19 cellular contexts compared by ENCODE assay signal in genomic region chr6:148868901-148869300, GRCh38.
DNase-seq lines count a peak whose midpoint lies in the region; ATAC-seq and TF ChIP-seq lines count a peak whose summit lies in the region.
"Had no signal": no experiment of that assay in that cellular context is flagged by ENCODE, and none has a peak within 500 bp of the region (broad histone marks: within the 10 kb centered on the region; RNA-seq: fewer than 3 reads in every experiment).

No MANE protein-coding gene starts in this region.

- no peaks in the 10 kb centered on the region for H4K20me1 ChIP-seq in GM23248 (ENCODE audit: insufficient read depth)
- H4K20me1 ChIP-seq in IMR-90 (ENCODE audit: insufficient read depth, low read length), result 0 out of 2 replicates have a peak, but pooled peaks cover 8% of the 10 kb centered on the region

- H3K27me3 Mint-ChIP-seq in CD8-positive, alpha-beta T cell (ENCODE audit: low read depth), result no peaks in the 10 kb centered on the region
- peaks cover 4% of the 10 kb centered on the region for H3K27me3 Mint-ChIP-seq in activated T-helper 1 cell treated with anti-CD3 and anti-CD28 coated beads, Interleukin-12 subunit alpha, Interleukin-12 subunit beta, Interleukin-2, Interleukin-4 antibody, amounts not matched to agents 30 ng/mL and 10 ng/mL and 1 ng/mL, durations not matched to agents 14 hours and 24 hours and 36 hours (ENCODE audit: insufficient read depth)
- H3K27me3 Mint-ChIP-seq: activated CD4-positive, alpha-beta T cell treated with anti-CD3 and anti-CD28 coated beads, Interleukin-2, amount 10 ng/mL, durations not matched to agents 7 days and 5 days; activated naive CD8-positive, alpha-beta T cell treated with anti-CD3 and anti-CD28 coated beads for 36 hours; type B pancreatic cell had no signal

- no TSS peak for BruUV-seq in IMR-90 (replicated peaks; lab: Mats Ljungman, UMichigan)

- H3K9me2 ChIP-seq in GM23248 (ENCODE audit: insufficient read depth), result no peaks in the 10 kb centered on the region

- H3K9me3 ChIP-seq in GM23248 (ENCODE audit: low read depth) (no peaks in the 10 kb centered on the region), IMR-90 (ENCODE audit: control insufficient read depth, insufficient read depth, low read length) (no peaks in the 10 kb centered on the region)
- no peaks in the 10 kb centered on the region for H3K9me3 ChIP-seq in CD8-positive, alpha-beta T cell (ENCODE audit: low read length)

- ATAC-seq in IMR-90 (ENCODE audit: low read depth) (no peak), GM21367 (IDR thresholded peaks at IDR 0.05; ENCODE audit: unreplicated experiment) (no peak)
- no peak for ATAC-seq in CD8-positive, alpha-beta T cell
- ATAC-seq: sciatic nerve had no signal

- H3K23ac ChIP-seq in IMR-90 (ENCODE audit: low read depth, low read length) (peak overlapping the region; percentile 18; the same call in 1 of the 2 replicates), mesendoderm (ENCODE audit: low read length) (no peak overlapping the region)

- no peak overlapping the region for H3K27ac Mint-ChIP-seq in CD8-positive, alpha-beta T cell
- H3K27ac Mint-ChIP-seq in activated T-helper 1 cell treated with anti-CD3 and anti-CD28 coated beads, Interleukin-12 subunit alpha, Interleukin-12 subunit beta, Interleukin-2, Interleukin-4 antibody, amounts not matched to agents 30 ng/mL and 10 ng/mL and 1 ng/mL, durations not matched to agents 14 hours and 24 hours and 36 hours, result no peak overlapping the region
- H3K27ac Mint-ChIP-seq: activated CD4-positive, alpha-beta T cell treated with anti-CD3 and anti-CD28 coated beads, Interleukin-2, amount 10 ng/mL, durations not matched to agents 7 days and 5 days; activated naive CD8-positive, alpha-beta T cell treated with anti-CD3 and anti-CD28 coated beads for 36 hours; type B pancreatic cell had no signal

- H3K36me3 ChIP-seq in GM23248 (ENCODE audit: low read depth) (no peaks in the 10 kb centered on the region), IMR-90 (ENCODE audit: control insufficient read depth, insufficient read depth, low read length) (no peaks in the 10 kb centered on the region), brain microvascular endothelial cell (replicated peaks) (no peaks in the 10 kb centered on the region), mesendoderm (ENCODE audit: control insufficient read depth, insufficient read depth, low read length) (no peaks in the 10 kb centered on the region)
- H3K36me3 ChIP-seq in CD8-positive, alpha-beta T cell (ENCODE audit: insufficient read depth, low read length), result no peaks in the 10 kb centered on the region

- no peak for TF ChIP-seq RAD21 in IMR-90 (IDR thresholded peaks at IDR 0.05; ENCODE audit: low read length)

- no peak overlapping the region for H3K4me3 Mint-ChIP-seq in CD8-positive, alpha-beta T cell
- no peak overlapping the region for H3K4me3 Mint-ChIP-seq in activated T-helper 1 cell treated with anti-CD3 and anti-CD28 coated beads, Interleukin-12 subunit alpha, Interleukin-12 subunit beta, Interleukin-2, Interleukin-4 antibody, amounts not matched to agents 30 ng/mL and 10 ng/mL and 1 ng/mL, durations not matched to agents 14 hours and 24 hours and 36 hours
- H3K4me3 Mint-ChIP-seq: activated CD4-positive, alpha-beta T cell treated with anti-CD3 and anti-CD28 coated beads, Interleukin-2, amount 10 ng/mL, durations not matched to agents 7 days and 5 days; activated naive CD8-positive, alpha-beta T cell treated with anti-CD3 and anti-CD28 coated beads for 36 hours; type B pancreatic cell had no signal

- H2BK120ac ChIP-seq in IMR-90 (ENCODE audit: low read depth, low read length) (peak overlapping the region; percentile 52), mesendoderm (ENCODE audit: low read depth, low read length) (no peak overlapping the region)

- H3K9me3 Mint-ChIP-seq in CD8-positive, alpha-beta T cell, result no peaks in the 10 kb centered on the region
- no peaks in the 10 kb centered on the region for H3K9me3 Mint-ChIP-seq in activated T-helper 1 cell treated with anti-CD3 and anti-CD28 coated beads, Interleukin-12 subunit alpha, Interleukin-12 subunit beta, Interleukin-2, Interleukin-4 antibody, amounts not matched to agents 30 ng/mL and 10 ng/mL and 1 ng/mL, durations not matched to agents 14 hours and 24 hours and 36 hours
- H3K9me3 Mint-ChIP-seq: activated naive CD8-positive, alpha-beta T cell treated with anti-CD3 and anti-CD28 coated beads for 36 hours had no signal

- 71 to 75% methylated on average over 2 of the region's 2 CpGs for WGBS in GM23248 (ENCODE audit: low coverage in 1 of 2, low lambda C conversion rate in 2 of 2, missing lambda C conversion rate in 2 of 2), 2 experiments
- WGBS in IMR-90 (ENCODE audit: extremely low coverage in 2 of 2, insufficient read length in 1 of 2), 2 experiments, result no CpG with 5 or more reads among the region's 2 CpGs
- WGBS in mesendoderm (ENCODE audit: extremely low coverage, insufficient coverage, low lambda C conversion rate), result no CpG with 5 or more reads among the region's 2 CpGs

- peaks cover 16% of the 10 kb centered on the region for H3K9me1 ChIP-seq in IMR-90 (ENCODE audit: insufficient read depth, low read length)

- H2BK5ac ChIP-seq in IMR-90 (ENCODE audit: low read depth, low read length, poor library complexity, severe bottlenecking), result peak overlapping the region; percentile 32
- H2BK5ac ChIP-seq in mesendoderm (ENCODE audit: low read length), result no peak overlapping the region

- H2AK5ac ChIP-seq in IMR-90 (ENCODE audit: low read depth, low read length) (peak overlapping the region; percentile 96), mesendoderm (ENCODE audit: low read length) (no peak overlapping the region)

- no peak overlapping the region for H3K4me3 ChIP-seq in GM23248
- H3K4me3 ChIP-seq in IMR-90 (ENCODE audit: insufficient read depth, low read depth, low read length), result no peak overlapping the region
- H3K4me3 ChIP-seq in brain microvascular endothelial cell (ENCODE audit: low read depth, low read length), result no peak overlapping the region
- no peak overlapping the region for H3K4me3 ChIP-seq in mesendoderm (ENCODE audit: low read length)
- H3K4me3 ChIP-seq in CD8-positive, alpha-beta T cell (ENCODE audit: low read depth, low read length), result no peak overlapping the region
- H3K4me3 ChIP-seq: dorsolateral prefrontal cortex had no signal

- H3K27me3 ChIP-seq in GM23248 (replicated peaks; ENCODE audit: insufficient read depth), result no peaks in the 10 kb centered on the region
- no peaks in the 10 kb centered on the region for H3K27me3 ChIP-seq in IMR-90 (ENCODE audit: control insufficient read depth, insufficient read depth, low read length)
- no peaks in the 10 kb centered on the region for H3K27me3 ChIP-seq in brain microvascular endothelial cell (replicated peaks)
- H3K27me3 ChIP-seq in mesendoderm (ENCODE audit: insufficient read depth, low read length, poor library complexity), result no peaks in the 10 kb centered on the region
- H3K27me3 ChIP-seq in CD8-positive, alpha-beta T cell (ENCODE audit: insufficient read depth, low read length), result no peaks in the 10 kb centered on the region
- H3K27me3 ChIP-seq: dorsolateral prefrontal cortex had no signal

- H3K27ac ChIP-seq in GM23248, result peak overlapping the region; percentile 70
- H3K27ac ChIP-seq in IMR-90 (ENCODE audit: insufficient read depth, low read length), result no peak overlapping the region
- peak overlapping the region; percentile 47 for H3K27ac ChIP-seq in brain microvascular endothelial cell
- no peak overlapping the region for H3K27ac ChIP-seq in mesendoderm (ENCODE audit: low read depth, low read length)
- no peak overlapping the region for H3K27ac ChIP-seq in CD8-positive, alpha-beta T cell (ENCODE audit: low read depth, low read length)
- H3K27ac ChIP-seq: dorsolateral prefrontal cortex had no signal

- peak overlapping the region; percentile 67; the same call in 1 of the 2 replicates for H3K18ac ChIP-seq in IMR-90 (ENCODE audit: low read depth, low read length)
- H3K18ac ChIP-seq in mesendoderm (ENCODE audit: low read length), result no peak overlapping the region

- TF ChIP-seq POLR2A in IMR-90 (IDR thresholded peaks at IDR 0.05; ENCODE audit: low read depth, low read length), result no peak

- no peak overlapping the region for H2AK9ac ChIP-seq in IMR-90 (replicated peaks; ENCODE audit: low read depth, low read length, poor library complexity)

- H3K4me1 Mint-ChIP-seq in CD8-positive, alpha-beta T cell (ENCODE audit: low read depth), result peaks cover 10% of the 10 kb centered on the region
- H3K4me1 Mint-ChIP-seq in activated T-helper 1 cell treated with anti-CD3 and anti-CD28 coated beads, Interleukin-12 subunit alpha, Interleukin-12 subunit beta, Interleukin-2, Interleukin-4 antibody, amounts not matched to agents 30 ng/mL and 10 ng/mL and 1 ng/mL, durations not matched to agents 14 hours and 24 hours and 36 hours (ENCODE audit: low read depth), result no peaks in the 10 kb centered on the region
- H3K4me1 Mint-ChIP-seq: activated CD4-positive, alpha-beta T cell treated with anti-CD3 and anti-CD28 coated beads, Interleukin-2, amount 10 ng/mL, durations not matched to agents 7 days and 5 days; activated naive CD8-positive, alpha-beta T cell treated with anti-CD3 and anti-CD28 coated beads for 36 hours had no signal

- dilution Hi-C loops in IMR-90 (cut with HindIII; ENCODE audit: low sequenced_read_pairs, unreplicated experiment), result no loop called here

- DNase-seq in GM23248 (no peak), IMR-90 (no peak), brain microvascular endothelial cell (no peak), mesendoderm (peak; percentile 65)
- DNase-seq in CD8-positive, alpha-beta T cell, result no peak
- no peak for DNase-seq in activated T-helper 1 cell treated with anti-CD3 and anti-CD28 coated beads, Interleukin-12 subunit alpha, Interleukin-12 subunit beta, Interleukin-2, Interleukin-4 antibody, amounts not matched to agents 30 ng/mL and 10 ng/mL and 1 ng/mL, durations not matched to agents 14 hours and 24 hours and 36 hours (ENCODE audit: low spot score)
- DNase-seq: activated CD4-positive, alpha-beta T cell treated with anti-CD3 and anti-CD28 coated beads, Interleukin-2, amount 10 ng/mL, durations not matched to agents 7 days and 5 days; activated naive CD8-positive, alpha-beta T cell treated with anti-CD3 and anti-CD28 coated beads for 36 hours; Calu3; dorsolateral prefrontal cortex; erythroblast; glutamatergic neuron; NCI-H1105 treated with DMSO at 0.1 percent for 48 hours; NCI-H524; nucleus accumbens; stimulated activated CD4-positive, alpha-beta T cell treated with anti-CD3 and anti-CD28 coated beads, Interleukin-2, amount 100 ng/mL, for 24 hours had no signal

- H3K79me1 ChIP-seq in IMR-90 (ENCODE audit: low read depth in 1 of 2, low read length in 2 of 2), result peaks cover 14 to 43% of the 10 kb centered on the region in 2 experiments; a peak in 3 of 4 replicates
- peaks cover 16% of the 10 kb centered on the region for H3K79me1 ChIP-seq in mesendoderm (ENCODE audit: low read length)

- H2BK15ac ChIP-seq in IMR-90 (ENCODE audit: low read depth, low read length) (peak overlapping the region; percentile 100), mesendoderm (replicated peaks; ENCODE audit: low read depth) (no peak overlapping the region)

- H3K4me2 ChIP-seq in GM23248 (ENCODE audit: unreplicated experiment) (peak overlapping the region; percentile 45), IMR-90 (ENCODE audit: low read depth, low read length) (no peak overlapping the region), mesendoderm (ENCODE audit: low read length) (no peak overlapping the region)

- CTCF ChIA-PET in IMR-90 (lab: Yijun Ruan, JAX), result no interaction called here
- CTCF ChIA-PET in CD8-positive, alpha-beta T cell (lab: Charles Lee), result no interaction called here

- in situ Hi-C loops in GM23248 (cut with MboI), result no loop called here
- in situ Hi-C loops in IMR-90 (cut with MboI; ENCODE audit: low sequenced_read_pairs), result no loop called here
- in situ Hi-C loops in brain microvascular endothelial cell (cut with HindIII; ENCODE audit: low pct_ligation_motif_present, low sequenced_read_pairs), result no loop called here

- H3K4ac ChIP-seq in IMR-90 (ENCODE audit: low read depth, low read length), result peak overlapping the region; percentile 51
- H3K4ac ChIP-seq in mesendoderm (ENCODE audit: low read depth, low read length), result no peak overlapping the region

- peak overlapping the region; percentile 65; the same call in 1 of the 2 replicates for H2BK20ac ChIP-seq in IMR-90 (ENCODE audit: low read depth, low read length)

- no peak overlapping the region for H3K9ac ChIP-seq in GM23248
- H3K9ac ChIP-seq in IMR-90 (ENCODE audit: low read depth, low read length), result no peak overlapping the region
- H3K9ac ChIP-seq in mesendoderm (ENCODE audit: low read length), result no peak overlapping the region

- no peak for TF ChIP-seq CTCF in IMR-90 (conservative IDR thresholded peaks at IDR 0.05; ENCODE audit: low read depth, low read length)
- TF ChIP-seq CTCF in brain microvascular endothelial cell (IDR thresholded peaks at IDR 0.05; ENCODE audit: low read depth, low read length, missing control alignments), result no peak
- no peak for TF ChIP-seq CTCF in CD8-positive, alpha-beta T cell (IDR thresholded peaks at IDR 0.05)

- H3K56ac ChIP-seq in IMR-90 (ENCODE audit: extremely low read depth, insufficient read depth, low read length) (peak overlapping the region; percentile 81; the same call in 1 of the 2 replicates), mesendoderm (ENCODE audit: low read length) (no peak overlapping the region)

- intact Hi-C loops in IMR-90 (cut with micrococcal nuclease), result no loop called here
- intact Hi-C loops in CD8-positive, alpha-beta T cell (cut with DNase I, micrococcal nuclease), result no loop called here
- intact Hi-C loops in activated T-helper 1 cell treated with anti-CD3 and anti-CD28 coated beads, Interleukin-12 subunit alpha, Interleukin-12 subunit beta, Interleukin-2, Interleukin-4 antibody, amounts not matched to agents 30 ng/mL and 10 ng/mL and 1 ng/mL, durations not matched to agents 14 hours and 24 hours and 36 hours (cut with micrococcal nuclease), result no loop called here

- peak overlapping the region; percentile 45 to 83; a peak in 2 of 4 replicates for H4K8ac ChIP-seq in IMR-90 (ENCODE audit: low read depth in 2 of 2, low read length in 2 of 2)
- no peak overlapping the region for H4K8ac ChIP-seq in mesendoderm (ENCODE audit: low read depth, low read length)

- H3K79me2 ChIP-seq in GM23248 (ENCODE audit: insufficient read depth) (peaks cover 52% of the 10 kb centered on the region), mesendoderm (ENCODE audit: control insufficient read depth, insufficient read depth, low read length) (peaks cover 13% of the 10 kb centered on the region)

- POLR2A ChIA-PET in IMR-90 (lab: Charles Lee; ENCODE audit: unreplicated experiment), result no interaction called here
- POLR2A ChIA-PET in CD8-positive, alpha-beta T cell (lab: Charles Lee), result no interaction called here

- H4K5ac ChIP-seq in IMR-90 (ENCODE audit: low read depth, low read length) (peak overlapping the region; percentile 16; the same call in 1 of the 2 replicates), mesendoderm (ENCODE audit: low read length) (no peak overlapping the region)

- H3K4me1 ChIP-seq in GM23248 (ENCODE audit: insufficient read depth) (peaks cover 32% of the 10 kb centered on the region), IMR-90 (ENCODE audit: control insufficient read depth, insufficient read depth, low read length) (peaks cover 14% of the 10 kb centered on the region), mesendoderm (ENCODE audit: control insufficient read depth, low read depth, low read length) (no peaks in the 10 kb centered on the region)
- no peaks in the 10 kb centered on the region for H3K4me1 ChIP-seq in CD8-positive, alpha-beta T cell (ENCODE audit: insufficient read depth, low read length)

- H2AFZ ChIP-seq in GM23248 (no peak overlapping the region), IMR-90 (replicated peaks; ENCODE audit: low read length, poor library complexity) (no peak overlapping the region)

- peak overlapping the region; percentile 31 for H4K91ac ChIP-seq in IMR-90 (ENCODE audit: insufficient read depth, low read depth, low read length)

- H3F3A ChIP-seq in GM23248 (ENCODE audit: insufficient read depth), result peaks cover 41% of the 10 kb centered on the region

- no peaks in the 10 kb centered on the region for H3K36me3 Mint-ChIP-seq in CD8-positive, alpha-beta T cell
- H3K36me3 Mint-ChIP-seq in activated T-helper 1 cell treated with anti-CD3 and anti-CD28 coated beads, Interleukin-12 subunit alpha, Interleukin-12 subunit beta, Interleukin-2, Interleukin-4 antibody, amounts not matched to agents 30 ng/mL and 10 ng/mL and 1 ng/mL, durations not matched to agents 14 hours and 24 hours and 36 hours (ENCODE audit: low read depth), result no peaks in the 10 kb centered on the region
- H3K36me3 Mint-ChIP-seq: activated naive CD8-positive, alpha-beta T cell treated with anti-CD3 and anti-CD28 coated beads for 36 hours; type B pancreatic cell had no signal

- H3K14ac ChIP-seq in IMR-90 (replicated peaks; ENCODE audit: low read depth, low read length), result peak overlapping the region; percentile 58; the same call in 1 of the 2 replicates

Comparison
In these comparisons a context has a peak if more than half of its experiments do, and no peak if none do; other contexts are left out.
1. H3K27ac ChIP-seq: peak in GM23248 (single experiment) and brain microvascular endothelial cell (single experiment); none in IMR-90 (single experiment), mesendoderm (single experiment) and CD8-positive, alpha-beta T cell (single experiment).